Comparison of ENCODE assay signal across 20 cellular contexts in genomic region chr6:27468334-27468733, GRCh38. TPM values are rescaled to one million over a fixed set of nuclear protein-coding genes. Genes with fewer than 3 reads are reported as not detected.
DNase-seq lines count a peak whose midpoint lies in the region; ATAC-seq, FAIRE-seq and TF ChIP-seq lines count a peak whose summit lies in the region.
"Had no signal": no experiment of that assay in that cellular context is flagged by ENCODE, and none has a peak within 500 bp of the region (broad histone marks: within the 10 kb centered on the region; RNA-seq: fewer than 3 reads in every experiment).

No MANE protein-coding gene starts in this region.

- BruUV-seq in OCI-LY7 (replicated peaks; lab: Mats Ljungman, UMichigan): no TSS peak

- H3K4me3 ChIP-seq in DOHH2 (ENCODE audit: low read length) (no peak overlapping the region; the same call in 1 of the 2 replicates), OCI-LY7 (ENCODE audit: low read depth, low read length, poor library complexity, severe bottlenecking) (peak overlapping the region; percentile 18), tibial artery (no peak overlapping the region), small intestine (ENCODE audit: low read depth in 1 of 2, low read length in 2 of 2) (no peak overlapping the region), osteoblast (ENCODE audit: insufficient read depth, low read length) (no peak overlapping the region)
- H3K4me3 ChIP-seq: colonic mucosa, heart right ventricle had no signal

- H3K9me3 ChIP-seq in DOHH2 (ENCODE audit: control insufficient read depth, insufficient read depth, low read length) (no peaks in the 10 kb centered on the region), OCI-LY7 (ENCODE audit: low read length) (peaks cover 50% of the 10 kb centered on the region; the same call in 1 of the 2 replicates), tibial artery (no peaks in the 10 kb centered on the region), small intestine (ENCODE audit: control insufficient read depth, low read depth) (no peaks in the 10 kb centered on the region), osteoblast (ENCODE audit: low read depth, low read length) (no peaks in the 10 kb centered on the region)
- H3K9me3 ChIP-seq: colonic mucosa had no signal

- H3K4me1 Mint-ChIP-seq in central memory CD8-positive, alpha-beta T cell: peaks cover 55% of the 10 kb centered on the region
- peaks cover 10% of the 10 kb centered on the region for H3K4me1 Mint-ChIP-seq in glutamatergic neuron (ENCODE audit: low read depth, unreplicated experiment)

- no peak for FAIRE-seq in small intestine (lab: Jason Lieb, UNC)
- FAIRE-seq: islet of Langerhans had no signal

- H3K4me2 ChIP-seq in DOHH2 (ENCODE audit: low read length) (peak overlapping the region; percentile 10; the same call in 1 of the 2 replicates), OCI-LY7 (ENCODE audit: low read length) (peak overlapping the region; percentile 34; the same call in 1 of the 2 replicates), osteoblast (ENCODE audit: insufficient read depth, low read length) (no peak overlapping the region)

- no peaks in the 10 kb centered on the region for H3F3A ChIP-seq in DOHH2 (ENCODE audit: control insufficient read depth, insufficient read depth)

- CTCF ChIA-PET in OCI-LY7 (lab: Charles Lee; ENCODE audit: unreplicated experiment): no interaction called here

- peaks cover 72% of the 10 kb centered on the region for H3K36me3 ChIP-seq in DOHH2 (ENCODE audit: control insufficient read depth, low read length)
- peaks cover 74% of the 10 kb centered on the region for H3K36me3 ChIP-seq in OCI-LY7 (ENCODE audit: insufficient read depth, low read length)
- peaks cover 12 to 22% (median 16%) of the 10 kb centered on the region in 3 donors for H3K36me3 ChIP-seq in tibial artery
- peaks cover 0 to 2% of the 10 kb centered on the region in 2 donors for H3K36me3 ChIP-seq in small intestine (ENCODE audit: control insufficient read depth in 2 of 2, insufficient read depth in 2 of 2, low read length in 2 of 2)
- peaks cover 25% of the 10 kb centered on the region for H3K36me3 ChIP-seq in osteoblast (ENCODE audit: insufficient read depth, low read length)
- H3K36me3 ChIP-seq: colonic mucosa had no signal

- H3K9me3 Mint-ChIP-seq in central memory CD8-positive, alpha-beta T cell: no peaks in the 10 kb centered on the region
- H3K9me3 Mint-ChIP-seq in glutamatergic neuron (ENCODE audit: unreplicated experiment): peaks cover 8% of the 10 kb centered on the region

- H3K4me1 ChIP-seq in DOHH2 (ENCODE audit: control insufficient read depth, low read length) (peaks cover 25% of the 10 kb centered on the region), OCI-LY7 (ENCODE audit: insufficient read depth, low read length, poor library complexity, severe bottlenecking) (peaks cover 25% of the 10 kb centered on the region), tibial artery (peaks cover 0 to 24% (median 10%) of the 10 kb centered on the region in 4 donors), small intestine (ENCODE audit: control insufficient read depth in 2 of 2, insufficient read depth in 1 of 2, low read depth in 1 of 2, low read length in 1 of 2) (no peaks in the 10 kb centered on the region), osteoblast (ENCODE audit: insufficient read depth, low read length) (peaks cover 12% of the 10 kb centered on the region)

- no peak for TF ChIP-seq CTCF in DOHH2 (IDR thresholded peaks at IDR 0.05; ENCODE audit: low read depth, low read length, poor library complexity, severe bottlenecking)
- no peak for TF ChIP-seq CTCF in OCI-LY7 (conservative IDR thresholded peaks at IDR 0.05; ENCODE audit: low read length)
- no peak for TF ChIP-seq CTCF in glutamatergic neuron (IDR thresholded peaks at IDR 0.05; ENCODE audit: partially characterized antibody, unreplicated experiment)
- TF ChIP-seq CTCF in tibial artery (IDR thresholded peaks at IDR 0.05): no peak
- TF ChIP-seq CTCF in osteoblast (IDR thresholded peaks at IDR 0.05; ENCODE audit: extremely low read depth, low read depth, low read length): no peak

- no peaks in the 10 kb centered on the region for H4K20me1 ChIP-seq in DOHH2 (ENCODE audit: control insufficient read depth, insufficient read depth, low read depth, low read length)
- no peaks in the 10 kb centered on the region for H4K20me1 ChIP-seq in OCI-LY7 (ENCODE audit: insufficient read depth, low read length)
- H4K20me1 ChIP-seq in osteoblast (ENCODE audit: insufficient read depth, low read length): no peaks in the 10 kb centered on the region
- H4K20me1 ChIP-seq: BLaER1 had no signal

- H3K79me2 ChIP-seq in DOHH2 (ENCODE audit: control insufficient read depth, low read length): peaks cover 57% of the 10 kb centered on the region
- H3K79me2 ChIP-seq in OCI-LY7 (ENCODE audit: insufficient read depth, low read depth, low read length): peaks cover 73% of the 10 kb centered on the region
- H3K79me2 ChIP-seq in osteoblast (ENCODE audit: insufficient read depth, low read length): peaks cover 18% of the 10 kb centered on the region

- DNase-seq in OCI-LY7 (ENCODE audit: low spot score): no peak
- no peak for DNase-seq in central memory CD8-positive, alpha-beta T cell (ENCODE audit: low spot score in 2 of 2)
- DNase-seq in glutamatergic neuron: no peak
- no peak for DNase-seq in tibial artery
- no peak for DNase-seq in small intestine
- DNase-seq in activated effector memory CD4-positive, alpha-beta T cell treated with anti-CD3 and anti-CD28 coated beads, Interleukin-2, amount 50 U/mL, for 16 hours: no peak
- no peak for DNase-seq in osteoblast (ENCODE audit: insufficient read length, low spot score, missing footprints)
- DNase-seq: activated CD4-positive, alpha-beta memory T cell treated with anti-CD3 and anti-CD28 coated beads for 36 hours; activated T-cell treated with anti-CD3 and anti-CD28 coated beads, Interleukin-2, amount 50 U/mL, for 48 hours; colonic mucosa; DMS153; H7; heart right ventricle; naive B cell; NCI-H1436 treated with DMSO at 0.1 percent for 48 hours; stimulated activated naive CD4-positive, alpha-beta T cell treated with Interleukin-2 at 50 U/mL for 16 hours had no signal

- peak overlapping the region; percentile 58 for H3K27ac Mint-ChIP-seq in central memory CD8-positive, alpha-beta T cell (ENCODE audit: low read depth)
- H3K27ac Mint-ChIP-seq in glutamatergic neuron (ENCODE audit: unreplicated experiment): peak overlapping the region; percentile 10
- H3K27ac Mint-ChIP-seq: activated CD4-positive, alpha-beta memory T cell treated with anti-CD3 and anti-CD28 coated beads for 36 hours; naive B cell had no signal

- ATAC-seq in central memory CD8-positive, alpha-beta T cell (replicated peaks; ENCODE audit: extremely low read depth, poor library complexity, severe bottlenecking): no peak
- ATAC-seq: heart right ventricle had no signal

- no peaks in the 10 kb centered on the region for H3K27me3 Mint-ChIP-seq in central memory CD8-positive, alpha-beta T cell
- peaks cover 3% of the 10 kb centered on the region for H3K27me3 Mint-ChIP-seq in glutamatergic neuron (ENCODE audit: unreplicated experiment)
- H3K27me3 Mint-ChIP-seq: activated CD4-positive, alpha-beta memory T cell treated with anti-CD3 and anti-CD28 coated beads for 36 hours; naive B cell had no signal

- intact Hi-C loops in OCI-LY7 (cut with micrococcal nuclease; ENCODE audit: unreplicated experiment): no loop called here
- intact Hi-C loops in tibial artery (cut with DNase I; ENCODE audit: low total_unique reads): no loop called here

- H3K4me3 Mint-ChIP-seq in central memory CD8-positive, alpha-beta T cell: no peak overlapping the region
- peak overlapping the region; percentile 5 for H3K4me3 Mint-ChIP-seq in glutamatergic neuron (ENCODE audit: unreplicated experiment)
- H3K4me3 Mint-ChIP-seq: activated CD4-positive, alpha-beta memory T cell treated with anti-CD3 and anti-CD28 coated beads for 36 hours had no signal

- H2AFZ ChIP-seq in OCI-LY7 (ENCODE audit: low read length) (no peak overlapping the region), osteoblast (ENCODE audit: low read length) (no peak overlapping the region)

- no peaks in the 10 kb centered on the region for H3K27me3 ChIP-seq in DOHH2 (ENCODE audit: control insufficient read depth, low read length)
- H3K27me3 ChIP-seq in tibial artery: no peaks in the 10 kb centered on the region
- H3K27me3 ChIP-seq in small intestine (ENCODE audit: control insufficient read depth in 2 of 2, insufficient read depth in 2 of 2, low read length in 2 of 2): no peaks in the 10 kb centered on the region
- no peaks in the 10 kb centered on the region for H3K27me3 ChIP-seq in osteoblast (ENCODE audit: insufficient read depth, low read length)
- H3K27me3 ChIP-seq: BLaER1, colonic mucosa, heart right ventricle had no signal

- H3K36me3 Mint-ChIP-seq in central memory CD8-positive, alpha-beta T cell (ENCODE audit: insufficient read depth): peaks cover 40% of the 10 kb centered on the region
- peaks cover 18% of the 10 kb centered on the region for H3K36me3 Mint-ChIP-seq in glutamatergic neuron (ENCODE audit: unreplicated experiment)

- H3K9me2 ChIP-seq in DOHH2 (replicated peaks; ENCODE audit: control insufficient read depth, low read length) (no peaks in the 10 kb centered on the region), OCI-LY7 (ENCODE audit: insufficient read depth, low read length) (no peaks in the 10 kb centered on the region)

- POLR2A ChIA-PET in OCI-LY7 (lab: Charles Lee): interaction anchor here (1.0 to 1.5 kb wide), 2 partner anchors 291 to 339 kb away, joined by 3 read pairs; a partner anchor contains a TSS

- H3K27ac ChIP-seq in DOHH2 (ENCODE audit: low read depth, low read length): no peak overlapping the region
- H3K27ac ChIP-seq in OCI-LY7 (ENCODE audit: low read depth, low read length, poor library complexity, severe bottlenecking): no peak overlapping the region
- H3K27ac ChIP-seq in tibial artery: no peak overlapping the region
- no peak overlapping the region for H3K27ac ChIP-seq in small intestine (ENCODE audit: low read depth in 1 of 2, low read length in 1 of 2)
- H3K27ac ChIP-seq in osteoblast (ENCODE audit: low read depth, low read length): no peak overlapping the region
- H3K27ac ChIP-seq: BLaER1, colonic mucosa, epithelial cell of prostate, heart right ventricle had no signal

RNA-seq across cellular contexts. Expression of gene ZNF184, which starts 4.6 kb away (rescaled TPM):
- total RNA-seq in OCI-LY7 (2014; rRNA removed; shearing (Covaris generic)): 18.6 and 20.6 TPM in 2 replicates
- total RNA-seq in OCI-LY7 (2022): 17.7 and 23.6 TPM in 2 replicates
- 10.8 TPM for total RNA-seq in glutamatergic neuron (ENCODE audit: unreplicated experiment)
- 1 to 10 TPM; 1.6 to 3.7 (median 1.8) TPM for polyA plus RNA-seq in small intestine
- 9.8 and 10.0 TPM in 2 replicates for total RNA-seq in osteoblast
